ENCODE assay signal across 1 cellular context in the genomic region with DNA sequence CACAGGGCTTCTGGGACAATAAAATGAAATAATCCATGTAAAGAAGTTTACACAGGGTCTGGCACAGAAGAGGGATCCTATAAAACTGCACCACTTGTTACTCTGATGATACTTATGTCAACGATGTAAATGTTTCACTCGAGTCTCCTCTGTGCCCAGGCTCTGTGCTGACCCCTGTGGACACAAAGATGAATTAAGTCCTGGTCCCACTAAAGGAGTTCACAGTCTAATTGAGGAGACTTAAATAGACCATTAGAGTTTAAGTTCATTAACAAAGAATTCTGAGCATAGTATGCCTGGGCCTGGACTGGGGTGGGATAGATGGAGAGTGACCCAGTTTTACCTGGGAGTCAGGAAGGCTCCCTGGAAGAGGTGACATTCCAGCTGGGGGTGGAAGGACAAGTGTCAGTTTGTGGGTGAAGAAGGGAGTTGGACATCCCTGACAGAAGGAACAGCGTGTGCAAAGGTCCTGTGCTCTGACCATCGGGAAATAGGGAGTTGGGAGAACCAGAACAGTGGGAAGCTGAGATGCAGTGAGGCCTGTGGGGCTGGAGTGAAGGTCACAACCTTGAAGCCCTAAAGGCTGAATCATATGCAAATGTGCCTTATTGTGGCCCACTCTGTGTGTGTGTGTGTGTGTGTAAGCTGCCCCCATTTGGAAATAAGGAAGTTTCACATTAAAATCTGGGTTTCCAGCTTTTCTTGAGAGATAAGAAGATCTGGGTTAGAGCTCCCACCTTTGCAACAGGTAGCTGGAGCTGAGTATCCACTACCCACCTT.
TF ChIP-seq lines count a peak whose summit lies in the region.

No MANE protein-coding gene starts in this region.

TF ChIP-seq in HCT116, 20 proteins besides CTCF, POLR2A, EP300 and RAD21 (continued from another document):
- TF ChIP-seq, protein P1, sequence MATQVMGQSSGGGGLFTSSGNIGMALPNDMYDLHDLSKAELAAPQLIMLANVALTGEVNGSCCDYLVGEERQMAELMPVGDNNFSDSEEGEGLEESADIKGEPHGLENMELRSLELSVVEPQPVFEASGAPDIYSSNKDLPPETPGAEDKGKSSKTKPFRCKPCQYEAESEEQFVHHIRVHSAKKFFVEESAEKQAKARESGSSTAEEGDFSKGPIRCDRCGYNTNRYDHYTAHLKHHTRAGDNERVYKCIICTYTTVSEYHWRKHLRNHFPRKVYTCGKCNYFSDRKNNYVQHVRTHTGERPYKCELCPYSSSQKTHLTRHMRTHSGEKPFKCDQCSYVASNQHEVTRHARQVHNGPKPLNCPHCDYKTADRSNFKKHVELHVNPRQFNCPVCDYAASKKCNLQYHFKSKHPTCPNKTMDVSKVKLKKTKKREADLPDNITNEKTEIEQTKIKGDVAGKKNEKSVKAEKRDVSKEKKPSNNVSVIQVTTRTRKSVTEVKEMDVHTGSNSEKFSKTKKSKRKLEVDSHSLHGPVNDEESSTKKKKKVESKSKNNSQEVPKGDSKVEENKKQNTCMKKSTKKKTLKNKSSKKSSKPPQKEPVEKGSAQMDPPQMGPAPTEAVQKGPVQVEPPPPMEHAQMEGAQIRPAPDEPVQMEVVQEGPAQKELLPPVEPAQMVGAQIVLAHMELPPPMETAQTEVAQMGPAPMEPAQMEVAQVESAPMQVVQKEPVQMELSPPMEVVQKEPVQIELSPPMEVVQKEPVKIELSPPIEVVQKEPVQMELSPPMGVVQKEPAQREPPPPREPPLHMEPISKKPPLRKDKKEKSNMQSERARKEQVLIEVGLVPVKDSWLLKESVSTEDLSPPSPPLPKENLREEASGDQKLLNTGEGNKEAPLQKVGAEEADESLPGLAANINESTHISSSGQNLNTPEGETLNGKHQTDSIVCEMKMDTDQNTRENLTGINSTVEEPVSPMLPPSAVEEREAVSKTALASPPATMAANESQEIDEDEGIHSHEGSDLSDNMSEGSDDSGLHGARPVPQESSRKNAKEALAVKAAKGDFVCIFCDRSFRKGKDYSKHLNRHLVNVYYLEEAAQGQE (IDR thresholded peaks at IDR 0.05; ENCODE audit: low read depth), result no peak
- TF ChIP-seq EGR1 (IDR thresholded peaks at IDR 0.05; ENCODE audit: low read depth) (no peak), CEBPB (IDR thresholded peaks at IDR 0.05; ENCODE audit: low read depth) (no peak), POLR2AphosphoS5 (IDR thresholded peaks at IDR 0.05; ENCODE audit: low read depth, low read length) (no peak), ELF1 (IDR thresholded peaks at IDR 0.05; ENCODE audit: borderline replicate concordance, low read depth) (no peak), ZNF274 (IDR thresholded peaks at IDR 0.05; ENCODE audit: low read depth, low read length) (no peak), SP1 (IDR thresholded peaks at IDR 0.05; ENCODE audit: low read depth) (no peak)
